1 cellular context compared by ENCODE assay signal in genomic region chr11:124898711-124899110, GRCh38.
TF ChIP-seq lines count a peak whose summit lies in the region.

No MANE protein-coding gene starts in this region.

TF ChIP-seq in HepG2, 621 proteins besides CTCF, POLR2A, EP300 and RAD21 (continued from another document and continues in another):
- TF ChIP-seq GRHL1 (CRISPR knock-in tag; conservative IDR thresholded peaks at IDR 0.05): no peak
- no peak for TF ChIP-seq MXD3 (CRISPR knock-in tag; IDR thresholded peaks at IDR 0.05)
- TF ChIP-seq ZNF496 (CRISPR knock-in tag; IDR thresholded peaks at IDR 0.05; ENCODE audit: insufficient replicate concordance): no peak
- no peak for TF ChIP-seq PAX8 (CRISPR knock-in tag; IDR thresholded peaks at IDR 0.05; ENCODE audit: borderline replicate concordance)
- no peak; the same call in 1 of the 2 replicates for TF ChIP-seq ZNF264 (CRISPR knock-in tag; IDR thresholded peaks at IDR 0.05)
- TF ChIP-seq SMYD3 (CRISPR knock-in tag; IDR thresholded peaks at IDR 0.05): no peak
- no peak for TF ChIP-seq TMF1 (CRISPR knock-in tag; IDR thresholded peaks at IDR 0.05; ENCODE audit: low read depth)
- no peak for TF ChIP-seq ZNF441 (CRISPR knock-in tag; IDR thresholded peaks at IDR 0.05; ENCODE audit: borderline replicate concordance)
- TF ChIP-seq ZNF431 (CRISPR knock-in tag; IDR thresholded peaks at IDR 0.05; ENCODE audit: borderline replicate concordance, low read depth): no peak
- no peak for TF ChIP-seq MAFK (conservative IDR thresholded peaks at IDR 0.05 in 1 of 2, IDR thresholded peaks at IDR 0.05 in 1 of 2; ENCODE audit: low read length in 2 of 2)
- peak; percentile 87; the same call in 1 of the 2 replicates for TF ChIP-seq TFAP4 (IDR thresholded peaks at IDR 0.05; ENCODE audit: borderline replicate concordance, low read depth)
- peak; percentile 38; the same call in 1 of the 2 replicates for TF ChIP-seq NR2F6 (IDR thresholded peaks at IDR 0.05)
- peak; percentile 55; the same call in 1 of the 2 replicates for TF ChIP-seq NR2F6 (CRISPR knock-in tag; IDR thresholded peaks at IDR 0.05)
- TF ChIP-seq ZFX (CRISPR knock-in tag; IDR thresholded peaks at IDR 0.05; ENCODE audit: low read depth): peak; percentile 36; the same call in 1 of the 2 replicates
- TF ChIP-seq ZNF24 (IDR thresholded peaks at IDR 0.05): no peak
- TF ChIP-seq FOXP4 (CRISPR knock-in tag; IDR thresholded peaks at IDR 0.05): peak; percentile 53
- TF ChIP-seq ZNF232 (CRISPR knock-in tag; IDR thresholded peaks at IDR 0.05; ENCODE audit: borderline replicate concordance): no peak
- TF ChIP-seq ATF4 (CRISPR knock-in tag; IDR thresholded peaks at IDR 0.05): peak in 1 of 2 experiments; percentile 3; a peak in 1 of 4 replicates
- TF ChIP-seq ZNF513 (CRISPR knock-in tag; conservative IDR thresholded peaks at IDR 0.05): no peak
- TF ChIP-seq MLLT10 (CRISPR knock-in tag; IDR thresholded peaks at IDR 0.05): no peak
- no peak for TF ChIP-seq SSRP1 (CRISPR knock-in tag; IDR thresholded peaks at IDR 0.05)
- no peak for TF ChIP-seq ZNF576 (CRISPR knock-in tag; IDR thresholded peaks at IDR 0.05)
- no peak for TF ChIP-seq ZNF607 (CRISPR knock-in tag; IDR thresholded peaks at IDR 0.05; ENCODE audit: borderline replicate concordance)
- no peak for TF ChIP-seq CREBL2 (CRISPR knock-in tag; IDR thresholded peaks at IDR 0.05; ENCODE audit: borderline replicate concordance)
- TF ChIP-seq ZNF367 (CRISPR knock-in tag; IDR thresholded peaks at IDR 0.05; ENCODE audit: borderline replicate concordance): no peak
- TF ChIP-seq ZMAT3 (CRISPR knock-in tag; conservative IDR thresholded peaks at IDR 0.05): no peak; the same call in 1 of the 2 replicates
- TF ChIP-seq TOE1 (CRISPR knock-in tag; IDR thresholded peaks at IDR 0.05): no peak
- TF ChIP-seq LCORL (IDR thresholded peaks at IDR 0.05): no peak
- peak; percentile 60; the same call in 1 of the 2 replicates for TF ChIP-seq LCORL (CRISPR knock-in tag; IDR thresholded peaks at IDR 0.05)
- no peak for TF ChIP-seq CSRNP1 (CRISPR knock-in tag; IDR thresholded peaks at IDR 0.05)
- TF ChIP-seq GABPA (IDR thresholded peaks at IDR 0.05; ENCODE audit: low read depth, low read length): no peak
- TF ChIP-seq GABPA (CRISPR knock-in tag; IDR thresholded peaks at IDR 0.05; ENCODE audit: low read depth): peak; percentile 58
- TF ChIP-seq HMGXB3 (CRISPR knock-in tag; IDR thresholded peaks at IDR 0.05; ENCODE audit: borderline replicate concordance): no peak
- no peak for TF ChIP-seq EZH2 (conservative IDR thresholded peaks at IDR 0.05; ENCODE audit: low read depth, low read length)
- TF ChIP-seq FOXO1 (CRISPR knock-in tag; IDR thresholded peaks at IDR 0.05): peak; percentile 50; the same call in 1 of the 2 replicates
- TF ChIP-seq ZBTB38 (CRISPR knock-in tag; IDR thresholded peaks at IDR 0.05): no peak
- no peak for TF ChIP-seq ZNF275 (CRISPR knock-in tag; IDR thresholded peaks at IDR 0.05; ENCODE audit: borderline replicate concordance)
- TF ChIP-seq HBP1 (CRISPR knock-in tag; IDR thresholded peaks at IDR 0.05; ENCODE audit: low read depth): no peak
- no peak for TF ChIP-seq ZNF772 (CRISPR knock-in tag; IDR thresholded peaks at IDR 0.05)
- no peak for TF ChIP-seq ZFAT (CRISPR knock-in tag; conservative IDR thresholded peaks at IDR 0.05)
- TF ChIP-seq MYPOP (CRISPR knock-in tag; IDR thresholded peaks at IDR 0.05): no peak
- TF ChIP-seq FIP1L1 (IDR thresholded peaks at IDR 0.05; ENCODE audit: borderline replicate concordance, insufficient read depth, low read depth, low read length): no peak
- TF ChIP-seq TCF12 (IDR thresholded peaks at IDR 0.05): no peak
- TF ChIP-seq TCF12 (CRISPR knock-in tag; IDR thresholded peaks at IDR 0.05): no peak
